ENCODE assay signal across 1 cellular context in the genomic region with DNA sequence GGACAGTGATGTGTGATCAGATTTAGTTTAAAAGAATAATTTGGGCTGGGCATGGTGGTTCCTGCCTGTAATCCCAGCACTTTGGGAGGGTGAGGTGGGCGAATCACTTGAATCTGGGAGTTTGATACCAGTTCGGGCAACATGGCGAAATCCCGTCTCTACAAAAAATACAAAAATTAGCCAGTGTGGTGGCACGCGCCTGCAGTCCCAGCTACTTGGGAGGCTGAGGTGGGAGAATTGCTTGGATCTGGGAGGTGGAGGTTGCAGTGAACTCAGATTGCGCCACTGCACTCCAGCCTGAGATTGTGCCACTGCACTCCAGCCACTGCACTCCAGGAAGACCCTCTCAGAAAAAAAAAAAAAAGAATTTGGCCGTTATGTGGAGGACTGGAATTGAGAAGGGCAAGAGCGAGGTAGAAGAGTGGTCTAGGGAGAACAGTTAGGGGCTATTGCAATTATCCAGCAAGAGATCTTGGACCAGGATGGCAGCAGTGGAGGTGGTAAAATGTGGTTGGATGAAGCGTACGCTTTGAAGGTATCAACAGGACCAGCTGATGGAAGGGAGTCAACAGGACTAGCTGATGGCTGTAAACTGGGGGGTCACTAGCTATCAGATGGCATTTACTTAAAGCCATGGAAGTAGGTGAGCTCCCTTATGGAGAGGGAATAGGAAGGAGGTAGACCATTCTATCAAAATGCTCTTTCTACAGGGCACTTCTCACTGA.
TF ChIP-seq lines count a peak whose summit lies in the region.

No MANE protein-coding gene starts in this region.

TF ChIP-seq in endothelial cell of umbilical vein, 7 proteins besides CTCF, POLR2A, EP300 and RAD21:
- TF ChIP-seq, protein P1, sequence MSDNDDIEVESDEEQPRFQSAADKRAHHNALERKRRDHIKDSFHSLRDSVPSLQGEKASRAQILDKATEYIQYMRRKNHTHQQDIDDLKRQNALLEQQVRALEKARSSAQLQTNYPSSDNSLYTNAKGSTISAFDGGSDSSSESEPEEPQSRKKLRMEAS (IDR thresholded peaks at IDR 0.05; ENCODE audit: insufficient read depth, insufficient read length) = no peak
TF ChIP-seq in endothelial cell of umbilical vein: peak in this region for 0.
